Comparison of ENCODE assay signal across 22 cellular contexts in genomic region chr9:75683591-75683990, GRCh38.
DNase-seq lines count a peak whose midpoint lies in the region; ATAC-seq and TF ChIP-seq lines count a peak whose summit lies in the region.
"Had no signal": no experiment of that assay in that cellular context is flagged by ENCODE, and none has a peak within 500 bp of the region (broad histone marks: within the 10 kb centered on the region; RNA-seq: fewer than 3 reads in every experiment).

No MANE protein-coding gene starts in this region.

- intact Hi-C loops in CD4-positive, alpha-beta T cell (cut with DNase I, micrococcal nuclease), result no loop called here

- H3K27ac Mint-ChIP-seq in CD4-positive, alpha-beta T cell, result no peak overlapping the region
- H3K27ac Mint-ChIP-seq: B cell, CD14-positive monocyte had no signal

- no peaks in the 10 kb centered on the region for H3K9me3 ChIP-seq in RWPE2 (ENCODE audit: severe bottlenecking)
- no peaks in the 10 kb centered on the region for H3K9me3 ChIP-seq in CD4-positive, alpha-beta T cell (ENCODE audit: control insufficient read depth, low read length)
- H3K9me3 ChIP-seq: SJCRH30 had no signal

- CTCF ChIA-PET in CD4-positive, alpha-beta T cell (lab: Charles Lee), result interaction anchor here (1.3 kb wide), 1 partner anchor 12 kb away, joined by 3 read pairs; no protein-coding TSS in a partner anchor

- H3K4me1 Mint-ChIP-seq in CD4-positive, alpha-beta T cell (ENCODE audit: low read depth), result no peaks in the 10 kb centered on the region
- H3K4me1 Mint-ChIP-seq: B cell, CD14-positive monocyte had no signal

- peak; percentile 46; the same call in 1 of the 3 replicates for ATAC-seq in RWPE2 (ENCODE audit: low read depth)
- no peak for ATAC-seq in CD4-positive, alpha-beta T cell (ENCODE audit: poor library complexity)

- DNase-seq in HT1080 (ENCODE audit: low read depth) (peak; percentile 50), RWPE2 (ENCODE audit: low spot score) (no peak), epithelial cell of prostate (ENCODE audit: low read depth, low spot score) (peak; percentile 0), non-pigmented ciliary epithelial cell (ENCODE audit: low read depth) (peak; percentile 18), iPS-NIHi7 (ENCODE audit: extremely low spot score) (no peak), NCI-H2196 (lab: John Stamatoyannopoulos, UW; ENCODE audit: unreplicated experiment) (no peak)
- DNase-seq in CD4-positive, alpha-beta T cell, result no peak
- DNase-seq: EL, GF-D8, IMR-90, NCI-H1417, NCI-H1694 treated with DMSO at 0.1 percent for 48 hours, NCI-H2081 treated with DMSO at 0.1 percent for 48 hours, NCI-H2171 treated with DMSO at 0.1 percent for 48 hours, NCI-H446 treated with DMSO at 0.1 percent for 48 hours, NCI-H69, SJCRH30, T-helper 1 cell had no signal

- no peak overlapping the region for H3K4me3 Mint-ChIP-seq in CD4-positive, alpha-beta T cell
- H3K4me3 Mint-ChIP-seq: B cell, CD14-positive monocyte had no signal

- H3K36me3 ChIP-seq in RWPE2 (ENCODE audit: low read depth), result no peaks in the 10 kb centered on the region
- H3K36me3 ChIP-seq: SJCRH30 had no signal

- H3K27ac ChIP-seq in RWPE2 (ENCODE audit: poor library complexity, severe bottlenecking) (no peak overlapping the region), epithelial cell of prostate (no peak overlapping the region)
- H3K27ac ChIP-seq in CD4-positive, alpha-beta T cell (ENCODE audit: low read depth, low read length), result no peak overlapping the region
- H3K27ac ChIP-seq: HL-60, KMS-11, SJCRH30 had no signal

- POLR2A ChIA-PET in CD4-positive, alpha-beta T cell (lab: Charles Lee), result no interaction called here

- peaks cover 7% of the 10 kb centered on the region for H3K9me3 Mint-ChIP-seq in CD4-positive, alpha-beta T cell

- H3K36me3 Mint-ChIP-seq in CD4-positive, alpha-beta T cell (ENCODE audit: low read depth), result no peaks in the 10 kb centered on the region
- H3K36me3 Mint-ChIP-seq: CD14-positive monocyte had no signal

- TF ChIP-seq CTCF in RWPE2 (IDR thresholded peaks at IDR 0.05; ENCODE audit: poor library complexity, severe bottlenecking), result no peak
- no peak for TF ChIP-seq CTCF in CD4-positive, alpha-beta T cell (IDR thresholded peaks at IDR 0.05)

- H3K27me3 ChIP-seq in RWPE2 (ENCODE audit: insufficient read depth, poor library complexity, severe bottlenecking), result peaks cover 19% of the 10 kb centered on the region
- no peaks in the 10 kb centered on the region for H3K27me3 ChIP-seq in CD4-positive, alpha-beta T cell (ENCODE audit: control insufficient read depth, insufficient read depth, low read length)
- H3K27me3 ChIP-seq: SJCRH30 had no signal

- peaks cover under 1% of the 10 kb centered on the region for H3K27me3 Mint-ChIP-seq in CD4-positive, alpha-beta T cell
- H3K27me3 Mint-ChIP-seq: B cell had no signal

- no peak overlapping the region for H3K4me3 ChIP-seq in RWPE2 (ENCODE audit: severe bottlenecking)
- H3K4me3 ChIP-seq: SJCRH30 had no signal

- H3K4me1 ChIP-seq in RWPE2 (ENCODE audit: insufficient read depth, poor library complexity, severe bottlenecking), result no peaks in the 10 kb centered on the region
- H3K4me1 ChIP-seq: SJCRH30 had no signal

Comparison
In these comparisons a context has a peak if more than half of its experiments do, and no peak if none do; other contexts are left out.
1. DNase-seq: peak in HT1080 (single experiment), epithelial cell of prostate (single experiment) and non-pigmented ciliary epithelial cell (single experiment); none in RWPE2 (single experiment), CD4-positive, alpha-beta T cell (0 of 10), iPS-NIHi7 (single experiment) and NCI-H2196 (single experiment).